ENCODE assay signal across 9 cellular contexts in the genomic region with DNA sequence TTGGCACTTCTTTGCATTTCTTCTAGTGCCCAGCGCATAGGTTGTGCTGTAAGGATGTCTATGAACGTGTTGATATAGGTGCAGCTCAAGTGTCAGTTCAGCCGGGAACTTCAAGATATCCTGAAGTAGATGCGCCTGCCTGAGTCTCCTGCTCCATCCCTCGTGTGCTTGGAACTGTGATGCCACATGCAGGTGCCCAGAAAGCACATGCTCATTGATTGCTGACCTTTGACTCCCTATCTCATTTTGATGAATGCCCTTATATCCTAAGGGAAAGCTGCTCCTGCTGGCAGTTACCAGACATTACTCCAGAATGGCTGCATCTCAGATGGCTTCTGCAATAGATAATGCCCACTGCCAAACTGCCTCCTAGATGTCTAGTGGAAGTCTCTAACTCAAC. TPM values are rescaled to one million over a fixed set of nuclear protein-coding genes. Genes with fewer than 3 reads are reported as not detected.
"Had no signal": no experiment of that assay in that cellular context is flagged by ENCODE, and none has a peak within 500 bp of the region (broad histone marks: within the 10 kb centered on the region; RNA-seq: fewer than 3 reads in every experiment).

No MANE protein-coding gene starts in this region.

- H3K27ac ChIP-seq: GM23248 had no signal

- H3K27ac Mint-ChIP-seq: H9, HFFc6 had no signal

- H3K9ac ChIP-seq: GM23248 had no signal

- ATAC-seq: K562 had no signal

- H3K4me3 ChIP-seq: GM23248, K562 had no signal

- H3K4me3 Mint-ChIP-seq: H9, HFFc6 had no signal

- H3K4me1 Mint-ChIP-seq: H9 had no signal

- DNase-seq: GM23248, GOT3, H9, HCEC 1CT, HFFc6, Kasumi-1, KG1 had no signal

- H2AFZ ChIP-seq: GM23248 had no signal

- H3K9me3 Mint-ChIP-seq: H9 had no signal

RNA-seq across cellular contexts. Expression of gene CBY2, which starts 40.9 kb away (rescaled TPM):
- total RNA-seq: GM23248, H9, HFFc6, HT-29 had no signal
- polyA plus RNA-seq: GM23248, K562 had no signal
